In genomic region chr1:224498574-224499170, GRCh38 we compare ENCODE assay signal across 8 cellular contexts.
DNase-seq lines count a peak whose midpoint lies in the region; ATAC-seq and TF ChIP-seq lines count a peak whose summit lies in the region.

No MANE protein-coding gene starts in this region.

- intact Hi-C loops in thyroid gland (cut with DNase I) = no loop called here

- H3K27ac ChIP-seq in angular gyrus (ENCODE audit: low read depth, low read length) (peak overlapping the region; percentile 44), thyroid gland (peak overlapping the region; percentile 28 to 48 (median 39))

- H3K9me3 ChIP-seq in thyroid gland = no peaks in the 10 kb centered on the region

- DNase-seq in GM06990 (ENCODE audit: extremely low read depth, insufficient read length) = no peak
- peak; percentile 95 for DNase-seq in HT1080 (ENCODE audit: low read depth)
- peak; percentile 96 for DNase-seq in kidney tubule cell (ENCODE audit: low spot score)
- no peak for DNase-seq in thyroid gland
- DNase-seq in NCI-H1930 (lab: John Stamatoyannopoulos, UW) = no peak
- no peak for DNase-seq in DMS153 treated with DMSO at 0.1 percent for 48 hours (lab: John Stamatoyannopoulos, UW; ENCODE audit: unreplicated experiment)

- H3K4me3 ChIP-seq in GM06990 (replicated peaks; ENCODE audit: low read depth, low read length) (peak overlapping the region; percentile 12), thyroid gland (replicated peaks in 1 of 3) (no peak overlapping the region)

- TF ChIP-seq POLR2A in thyroid gland (IDR thresholded peaks at IDR 0.05) = no peak

- TF ChIP-seq CTCF in GM06990 (IDR thresholded peaks at IDR 0.05; ENCODE audit: insufficient read depth, low read length, poor library complexity, severe bottlenecking) = no peak
- no peak for TF ChIP-seq CTCF in thyroid gland (IDR thresholded peaks at IDR 0.05)

- ATAC-seq in HG03521 (IDR thresholded peaks at IDR 0.05; ENCODE audit: unreplicated experiment) = no peak

- peaks cover 18 to 30% of the 10 kb centered on the region in 2 donors for H3K4me1 ChIP-seq in thyroid gland

- no peaks in the 10 kb centered on the region for H3K27me3 ChIP-seq in GM06990 (replicated peaks; ENCODE audit: control insufficient read depth, insufficient read depth, low read length)
- H3K27me3 ChIP-seq in thyroid gland = no peaks in the 10 kb centered on the region

- H3K36me3 ChIP-seq in GM06990 (ENCODE audit: control insufficient read depth, insufficient read depth, low read length) = no peaks in the 10 kb centered on the region
- no peaks in the 10 kb centered on the region for H3K36me3 ChIP-seq in thyroid gland

- WGBS in thyroid gland, 2 donors = 60 to 68% methylated on average over 12 of the region's 12 CpGs

Comparison
In these comparisons a context has a peak if more than half of its experiments do, and no peak if none do; other contexts are left out.
1. DNase-seq: peak in HT1080 (single experiment) and kidney tubule cell (single experiment); none in GM06990 (single experiment), thyroid gland (0 of 2), NCI-H1930 (0 of 2) and DMS153 treated with DMSO at 0.1 percent for 48 hours (single experiment).